ENCODE assay signal across 29 cellular contexts in the genomic region with DNA sequence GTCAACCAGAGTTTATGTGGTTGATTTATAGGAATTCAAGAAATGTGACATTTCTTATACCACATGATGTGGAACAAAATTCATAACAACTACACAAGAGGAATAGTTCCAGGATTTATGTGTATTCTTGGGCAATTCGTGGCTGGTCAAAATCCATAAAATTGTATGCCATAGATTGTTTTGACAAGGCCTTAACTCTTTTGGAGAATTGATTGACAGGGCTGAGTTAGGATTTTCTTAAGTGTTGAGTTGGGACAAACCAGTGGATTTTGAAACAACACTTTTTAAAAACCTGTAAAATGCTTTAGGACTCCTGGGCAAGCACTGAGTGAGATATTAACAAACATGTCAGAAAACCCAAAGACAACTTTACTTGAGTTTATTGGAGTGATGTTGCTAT.
"Had no signal": no experiment of that assay in that cellular context is flagged by ENCODE, and none has a peak within 500 bp of the region (broad histone marks: within the 10 kb centered on the region; RNA-seq: fewer than 3 reads in every experiment).

No MANE protein-coding gene starts in this region.

- H3K4me1 Mint-ChIP-seq: stimulated activated effector memory CD8-positive, alpha-beta T cell treated with anti-CD3 and anti-CD28 coated beads, Interleukin-12 subunit alpha, Interleukin-12 subunit beta, amount 100 ng/mL, for 72 hours; stimulated activated memory B cell treated with anti-CD40 and anti-IgM and Interleukin-4, amounts not matched to agents 10 μg/mL and 1 μg/mL and 100 μg/mL, for 72 hours; stimulated activated naive CD8-positive, alpha-beta T cell treated with anti-CD3 and anti-CD28 coated beads, Interleukin-15, amount 100 ng/mL, for 72 hours had no signal

- H3K4me1 ChIP-seq: suprapubic skin, testis, thyroid gland, tibial artery, tibial nerve, transverse colon, upper lobe of left lung, upper lobe of right lung, uterus, vagina had no signal

- FAIRE-seq: urothelium cell line had no signal

- H3K9me3 Mint-ChIP-seq: stimulated activated effector memory CD8-positive, alpha-beta T cell treated with anti-CD3 and anti-CD28 coated beads, Interleukin-12 subunit alpha, Interleukin-12 subunit beta, amount 100 ng/mL, for 72 hours; stimulated activated naive CD8-positive, alpha-beta T cell treated with anti-CD3 and anti-CD28 coated beads, Interleukin-15, amount 100 ng/mL, for 72 hours; stimulated activated naive CD8-positive, alpha-beta T cell treated with anti-CD3 and anti-CD28 coated beads, Interleukin-15, Interleukin-2, amounts not matched to agents 100 ng/mL and 50 ng/mL, for 24 hours had no signal

- H3K27me3 ChIP-seq: stomach, suprapubic skin, testis, thyroid gland, tibial artery, tibial nerve, transverse colon, upper lobe of left lung, upper lobe of right lung, uterus, vagina had no signal

- H3K36me3 Mint-ChIP-seq: stimulated activated effector memory CD8-positive, alpha-beta T cell treated with anti-CD3 and anti-CD28 coated beads, Interleukin-12 subunit alpha, Interleukin-12 subunit beta, amount 100 ng/mL, for 72 hours; stimulated activated memory B cell treated with anti-CD40 and anti-IgM and Interleukin-4, amounts not matched to agents 10 μg/mL and 1 μg/mL and 100 μg/mL, for 72 hours; type B pancreatic cell had no signal

- ATAC-seq: stimulated activated effector memory CD8-positive, alpha-beta T cell treated with anti-CD3 and anti-CD28 coated beads, Interleukin-12 subunit alpha, Interleukin-12 subunit beta, amount 100 ng/mL, for 72 hours; stimulated activated memory B cell treated with anti-CD40 and anti-IgM and Interleukin-4, amounts not matched to agents 10 μg/mL and 1 μg/mL and 100 μg/mL, for 72 hours; stimulated activated naive B cell treated with anti-CD40 and anti-IgM and Interleukin-4, amounts not matched to agents 10 μg/mL and 1 μg/mL and 100 μg/mL, for 72 hours; stimulated activated naive CD8-positive, alpha-beta T cell treated with anti-CD3 and anti-CD28 coated beads, Interleukin-15, amount 100 ng/mL, for 72 hours; stimulated activated naive CD8-positive, alpha-beta T cell treated with anti-CD3 and anti-CD28 coated beads, Interleukin-15, Interleukin-2, amounts not matched to agents 100 U/mL and 50 U/mL, for 24 hours; upper lobe of right lung had no signal

- H3K27ac ChIP-seq: stomach, suprapubic skin, testis, thoracic aorta, thyroid gland, tibial artery, tibial nerve, transverse colon, upper lobe of left lung, upper lobe of right lung, uterus, vagina had no signal

- H3K9me3 ChIP-seq: stomach, suprapubic skin, testis, thoracic aorta, thyroid gland, tibial artery, tibial nerve, transverse colon, upper lobe of left lung, upper lobe of right lung, uterus, vagina had no signal

- H3K4me3 Mint-ChIP-seq: stimulated activated effector memory CD8-positive, alpha-beta T cell treated with anti-CD3 and anti-CD28 coated beads, Interleukin-12 subunit alpha, Interleukin-12 subunit beta, amount 100 ng/mL, for 72 hours; stimulated activated memory B cell treated with anti-CD40 and anti-IgM and Interleukin-4, amounts not matched to agents 10 μg/mL and 1 μg/mL and 100 μg/mL, for 72 hours; stimulated activated naive B cell treated with anti-CD40 and anti-IgM and Interleukin-4, amounts not matched to agents 10 μg/mL and 1 μg/mL and 100 μg/mL, for 72 hours; stimulated activated naive CD8-positive, alpha-beta T cell treated with anti-CD3 and anti-CD28 coated beads, Interleukin-15, amount 100 ng/mL, for 72 hours; stimulated activated naive CD8-positive, alpha-beta T cell treated with anti-CD3 and anti-CD28 coated beads, Interleukin-15, Interleukin-2, amounts not matched to agents 100 ng/mL and 50 ng/mL, for 24 hours; type B pancreatic cell had no signal

- H3K27me3 Mint-ChIP-seq: stimulated activated naive CD8-positive, alpha-beta T cell treated with anti-CD3 and anti-CD28 coated beads, Interleukin-15, amount 100 ng/mL, for 72 hours; type B pancreatic cell had no signal

- DNase-seq: stimulated activated CD4-positive, alpha-beta T cell treated with anti-CD3 and anti-CD28 coated beads, Interleukin-2, amount 100 ng/mL, for 48 hours; stimulated activated CD4-positive, alpha-beta T cell treated with anti-CD3 and anti-CD28 coated beads, Interleukin-4, amount 100 ng/mL, for 1 hour; stimulated activated CD4-positive, alpha-beta T cell treated with anti-CD3 and anti-CD28 coated beads, Interleukin-4, amount 100 ng/mL, for 24 hours; stimulated activated CD4-positive, alpha-beta T cell treated with anti-CD3 and anti-CD28 coated beads, Interleukin-4, amount 100 ng/mL, for 4 hours; stimulated activated CD8-positive, alpha-beta memory T cell treated with anti-CD3 and anti-CD28 coated beads, Interleukin-4, amount 100 ng/mL, for 48 hours; stimulated activated naive B cell treated with anti-CD40 and anti-IgM and Interleukin-4, amounts not matched to agents 10 μg/mL and 1 μg/mL and 100 μg/mL, for 72 hours; stimulated activated naive CD4-positive, alpha-beta T cell; stimulated activated naive CD4-positive, alpha-beta T cell treated with Interleukin-2 at 50 U/mL for 16 hours; stimulated activated naive CD8-positive, alpha-beta T cell treated with anti-CD3 and anti-CD28 coated beads, Interleukin-15, amount 100 ng/mL, for 72 hours; stimulated activated naive CD8-positive, alpha-beta T cell treated with anti-CD3 and anti-CD28 coated beads, Interleukin-15, Interleukin-2, amounts not matched to agents 100 U/mL and 50 U/mL, for 24 hours; stomach; substantia nigra; testis; thyroid gland; tibial artery; transverse colon; trophoblast cell; upper lobe of left lung; upper lobe of right lung; uterus had no signal

- H3K4me3 ChIP-seq: stomach, suprapubic skin, testis, thoracic aorta, thyroid gland, tibial artery, tibial nerve, transverse colon, upper lobe of left lung, upper lobe of right lung, uterus, vagina had no signal

- H3K36me3 ChIP-seq: stomach, suprapubic skin, thoracic aorta, thyroid gland, tibial artery, tibial nerve, transverse colon, upper lobe of left lung, upper lobe of right lung, uterus, vagina had no signal

- H3K27ac Mint-ChIP-seq: stimulated activated effector memory CD8-positive, alpha-beta T cell treated with anti-CD3 and anti-CD28 coated beads, Interleukin-12 subunit alpha, Interleukin-12 subunit beta, amount 100 ng/mL, for 72 hours; stimulated activated memory B cell treated with anti-CD40 and anti-IgM and Interleukin-4, amounts not matched to agents 10 μg/mL and 1 μg/mL and 100 μg/mL, for 72 hours; stimulated activated naive B cell treated with anti-CD40 and anti-IgM and Interleukin-4, amounts not matched to agents 10 μg/mL and 1 μg/mL and 100 μg/mL, for 72 hours; stimulated activated naive CD8-positive, alpha-beta T cell treated with anti-CD3 and anti-CD28 coated beads, Interleukin-15, amount 100 ng/mL, for 72 hours; stimulated activated naive CD8-positive, alpha-beta T cell treated with anti-CD3 and anti-CD28 coated beads, Interleukin-15, Interleukin-2, amounts not matched to agents 100 ng/mL and 50 ng/mL, for 24 hours; type B pancreatic cell had no signal
